8 cellular contexts compared by ENCODE assay signal in genomic region chr14:70907996-70908917, GRCh38. TPM values are rescaled to one million over a fixed set of nuclear protein-coding genes. Genes with fewer than 3 reads are reported as not detected.
DNase-seq lines count a peak whose midpoint lies in the region; ATAC-seq and TF ChIP-seq lines count a peak whose summit lies in the region.

No MANE protein-coding gene starts in this region.

- H3K4me1 ChIP-seq in BLaER1 (peaks cover 25% of the 10 kb centered on the region), cardiac muscle cell (ENCODE audit: low read depth) (peaks cover 13% of the 10 kb centered on the region), osteoblast (ENCODE audit: insufficient read depth, low read length) (peaks cover 24% of the 10 kb centered on the region), uterus (peaks cover 8 to 11% of the 10 kb centered on the region in 2 donors)

- H3K9ac ChIP-seq in BLaER1 (peak overlapping the region; percentile 87), SK-N-MC (ENCODE audit: insufficient read length) (peak overlapping the region; percentile 91)

- H3K27me3 Mint-ChIP-seq in activated naive CD8-positive, alpha-beta T cell treated with anti-CD3 and anti-CD28 coated beads, Interleukin-2, amount 50 U/mL, for 24 hours = no peaks in the 10 kb centered on the region

- TF ChIP-seq POLR2A in uterus (IDR thresholded peaks at IDR 0.05) = no peak

- H2AFZ ChIP-seq in osteoblast (ENCODE audit: low read length) = peak overlapping the region; percentile 75

- H3K27ac ChIP-seq in BLaER1 = peak overlapping the region; percentile 88
- H3K27ac ChIP-seq in SK-N-MC = peak overlapping the region; percentile 52; the same call in 1 of the 2 replicates
- H3K27ac ChIP-seq in cardiac muscle cell = peak overlapping the region; percentile 97
- peak overlapping the region; percentile 89 for H3K27ac ChIP-seq in osteoblast (ENCODE audit: low read depth, low read length)
- peak overlapping the region; percentile 98 to 99 for H3K27ac ChIP-seq in uterus

- H4K20me1 ChIP-seq in BLaER1 (peaks cover 51% of the 10 kb centered on the region), osteoblast (ENCODE audit: insufficient read depth, low read length) (peaks cover 37% of the 10 kb centered on the region)

- intact Hi-C loops in uterus (cut with DNase I; ENCODE audit: low total_unique reads) = loop anchor here (2.0 kb wide), 1 partner anchor 65 kb away; no protein-coding TSS in a partner anchor

- H3K4me2 ChIP-seq in BLaER1 (peak overlapping the region; percentile 91), osteoblast (ENCODE audit: insufficient read depth, low read length) (peak overlapping the region; percentile 80)

- H3K9me3 Mint-ChIP-seq in activated naive CD8-positive, alpha-beta T cell treated with anti-CD3 and anti-CD28 coated beads, Interleukin-2, amount 50 U/mL, for 24 hours = no peaks in the 10 kb centered on the region

- no peaks in the 10 kb centered on the region; the same call in 1 of the 2 replicates for H3K9me3 ChIP-seq in BLaER1
- no peaks in the 10 kb centered on the region for H3K9me3 ChIP-seq in SK-N-MC (ENCODE audit: low read depth, low read length)
- no peaks in the 10 kb centered on the region for H3K9me3 ChIP-seq in cardiac muscle cell (ENCODE audit: low read depth)
- H3K9me3 ChIP-seq in osteoblast (ENCODE audit: low read depth, low read length) = no peaks in the 10 kb centered on the region
- no peaks in the 10 kb centered on the region for H3K9me3 ChIP-seq in uterus

- H3K27me3 ChIP-seq in BLaER1 (no peaks in the 10 kb centered on the region), cardiac muscle cell (no peaks in the 10 kb centered on the region), osteoblast (ENCODE audit: insufficient read depth, low read length) (no peaks in the 10 kb centered on the region), uterus (no peaks in the 10 kb centered on the region)

- peak overlapping the region; percentile 95 for H3K27ac Mint-ChIP-seq in activated naive CD8-positive, alpha-beta T cell treated with anti-CD3 and anti-CD28 coated beads, Interleukin-2, amount 50 U/mL, for 24 hours

- H3K4me3 ChIP-seq in BLaER1 (peak overlapping the region; percentile 95), SK-N-MC (peak overlapping the region; percentile 98), cardiac muscle cell (peak overlapping the region; percentile 98), osteoblast (ENCODE audit: insufficient read depth, low read length) (peak overlapping the region; percentile 85), uterus (peak overlapping the region; percentile 64 to 87)

- DNase-seq in SK-N-MC (ENCODE audit: low read depth, low spot score) = no peak
- peak; percentile 65 for DNase-seq in activated naive CD8-positive, alpha-beta T cell treated with anti-CD3 and anti-CD28 coated beads, Interleukin-2, amount 50 U/mL, for 24 hours
- peak; percentile 62 to 81 for DNase-seq in cardiac muscle cell (ENCODE audit: low read depth in 1 of 2, low spot score in 1 of 2)
- DNase-seq in osteoblast (ENCODE audit: insufficient read length, low spot score, missing footprints) = peak; percentile 96
- DNase-seq in uterus = peak; percentile 49 to 54

- peaks cover 57% of the 10 kb centered on the region for H3K79me2 ChIP-seq in osteoblast (ENCODE audit: insufficient read depth, low read length)

- ATAC-seq in GM19351 (IDR thresholded peaks at IDR 0.05; ENCODE audit: unreplicated experiment) (peak; percentile 29), HG03442 (IDR thresholded peaks at IDR 0.05; ENCODE audit: unreplicated experiment) (peak; percentile 21)
- ATAC-seq in activated naive CD8-positive, alpha-beta T cell treated with anti-CD3 and anti-CD28 coated beads, Interleukin-2, amount 50 U/mL, for 24 hours = peak; percentile 35

- H3K4me1 Mint-ChIP-seq in activated naive CD8-positive, alpha-beta T cell treated with anti-CD3 and anti-CD28 coated beads, Interleukin-2, amount 50 U/mL, for 24 hours = peaks cover 78% of the 10 kb centered on the region

- H3K36me3 Mint-ChIP-seq in activated naive CD8-positive, alpha-beta T cell treated with anti-CD3 and anti-CD28 coated beads, Interleukin-2, amount 50 U/mL, for 24 hours (ENCODE audit: low read depth) = peaks cover 3% of the 10 kb centered on the region

- H3K4me3 Mint-ChIP-seq in activated naive CD8-positive, alpha-beta T cell treated with anti-CD3 and anti-CD28 coated beads, Interleukin-2, amount 50 U/mL, for 24 hours = peak overlapping the region; percentile 96

- H3K36me3 ChIP-seq in BLaER1 (0 out of 2 replicates have a peak, but pooled peaks cover 6% of the 10 kb centered on the region), SK-N-MC (ENCODE audit: insufficient read depth, low read length) (no peaks in the 10 kb centered on the region), cardiac muscle cell (no peaks in the 10 kb centered on the region), osteoblast (ENCODE audit: insufficient read depth, low read length) (no peaks in the 10 kb centered on the region), uterus (no peaks in the 10 kb centered on the region)

- TF ChIP-seq CTCF in cardiac muscle cell (IDR thresholded peaks at IDR 0.05; ENCODE audit: low read depth, low read length) (no peak), osteoblast (IDR thresholded peaks at IDR 0.05; ENCODE audit: extremely low read depth, low read depth, low read length) (no peak), uterus (IDR thresholded peaks at IDR 0.05) (no peak)

RNA-seq across cellular contexts. Expression of gene PCNX1, which starts 1.0 kb away (rescaled TPM):
- total RNA-seq in cardiac muscle cell (39.2 and 45.4 TPM in 2 replicates), osteoblast (51.0 and 72.5 TPM in 2 replicates), uterus (100 to 1,000 TPM in 2 of 4 donors, 10 to 100 TPM in 2; 34.6 to 112 (median 90.3) TPM)
- 20.1 and 27.8 TPM in 2 replicates for polyA plus RNA-seq in cardiac muscle cell
